8 cellular contexts compared by ENCODE assay signal in genomic region chr16:70715113-70715711, GRCh38. TPM values are rescaled to one million over a fixed set of nuclear protein-coding genes. Genes with fewer than 3 reads are reported as not detected.
A peak's percentile ranks its signal among the peaks of the same experiment; 100 is the strongest.
DNase-seq lines count a peak whose midpoint lies in the region; ATAC-seq and TF ChIP-seq lines count a peak whose summit lies in the region.

No MANE protein-coding gene starts in this region.

- peaks cover 7% of the 10 kb centered on the region for H3K36me3 Mint-ChIP-seq in activated naive CD8-positive, alpha-beta T cell treated with anti-CD3 and anti-CD28 coated beads, Interleukin-2, amount 50 U/mL, for 24 hours (ENCODE audit: low read depth)
- peaks cover 11% of the 10 kb centered on the region for H3K36me3 Mint-ChIP-seq in activated naive CD8-positive, alpha-beta T cell treated with anti-CD3 and anti-CD28 coated beads for 36 hours
- H3K36me3 Mint-ChIP-seq in type B pancreatic cell, result peaks cover 16% of the 10 kb centered on the region

- TF ChIP-seq POLR2A in breast epithelium (IDR thresholded peaks at IDR 0.05), result no peak

- no peaks in the 10 kb centered on the region for H3K27me3 ChIP-seq in breast epithelium

- no peak for DNase-seq in activated naive CD8-positive, alpha-beta T cell treated with anti-CD3 and anti-CD28 coated beads, Interleukin-2, amount 50 U/mL, for 24 hours
- DNase-seq in activated naive CD8-positive, alpha-beta T cell treated with anti-CD3 and anti-CD28 coated beads for 36 hours, result no peak
- DNase-seq in breast epithelium (ENCODE audit: low spot score in 2 of 2) (peak; percentile 84 to 91), left lobe of liver (ENCODE audit: low spot score) (peak; percentile 79), type B pancreatic cell (ENCODE audit: extremely low spot score, unreplicated experiment) (no peak), pons (ENCODE audit: low spot score) (no peak), UCSD-AML1 (lab: John Stamatoyannopoulos, UW; ENCODE audit: unreplicated experiment) (no peak)

- H3K4me3 ChIP-seq in breast epithelium, result peak overlapping the region in 2 of 3 donors; percentile 7 to 24

- peak overlapping the region; percentile 88 to 96 for H3K27ac ChIP-seq in breast epithelium

- H3K9me3 ChIP-seq in breast epithelium, result no peaks in the 10 kb centered on the region

- no peak overlapping the region for H3K4me3 Mint-ChIP-seq in activated naive CD8-positive, alpha-beta T cell treated with anti-CD3 and anti-CD28 coated beads, Interleukin-2, amount 50 U/mL, for 24 hours
- H3K4me3 Mint-ChIP-seq in activated naive CD8-positive, alpha-beta T cell treated with anti-CD3 and anti-CD28 coated beads for 36 hours, result no peak overlapping the region
- no peak overlapping the region for H3K4me3 Mint-ChIP-seq in type B pancreatic cell

- TF ChIP-seq CTCF in breast epithelium (IDR thresholded peaks at IDR 0.05), result peak in 1 of 3 donors; percentile 34
- no peak for TF ChIP-seq CTCF in type B pancreatic cell (conservative IDR thresholded peaks at IDR 0.05)

- H3K4me1 Mint-ChIP-seq in activated naive CD8-positive, alpha-beta T cell treated with anti-CD3 and anti-CD28 coated beads, Interleukin-2, amount 50 U/mL, for 24 hours, result no peaks in the 10 kb centered on the region
- H3K4me1 Mint-ChIP-seq in activated naive CD8-positive, alpha-beta T cell treated with anti-CD3 and anti-CD28 coated beads for 36 hours, result peaks cover 4% of the 10 kb centered on the region
- H3K4me1 Mint-ChIP-seq in type B pancreatic cell (ENCODE audit: unreplicated experiment), result peaks cover 41% of the 10 kb centered on the region

- no peaks in the 10 kb centered on the region for H3K9me3 Mint-ChIP-seq in activated naive CD8-positive, alpha-beta T cell treated with anti-CD3 and anti-CD28 coated beads, Interleukin-2, amount 50 U/mL, for 24 hours
- H3K9me3 Mint-ChIP-seq in activated naive CD8-positive, alpha-beta T cell treated with anti-CD3 and anti-CD28 coated beads for 36 hours, result no peaks in the 10 kb centered on the region
- H3K9me3 Mint-ChIP-seq in type B pancreatic cell, result no peaks in the 10 kb centered on the region

- intact Hi-C loops in breast epithelium (cut with DNase I; ENCODE audit: low total_unique reads), result no loop called here

- peak overlapping the region; percentile 18 for H3K27ac Mint-ChIP-seq in activated naive CD8-positive, alpha-beta T cell treated with anti-CD3 and anti-CD28 coated beads, Interleukin-2, amount 50 U/mL, for 24 hours
- no peak overlapping the region for H3K27ac Mint-ChIP-seq in activated naive CD8-positive, alpha-beta T cell treated with anti-CD3 and anti-CD28 coated beads for 36 hours
- H3K27ac Mint-ChIP-seq in type B pancreatic cell, result peak overlapping the region; percentile 31

- no peaks in the 10 kb centered on the region for H3K36me3 ChIP-seq in breast epithelium

- ATAC-seq in activated naive CD8-positive, alpha-beta T cell treated with anti-CD3 and anti-CD28 coated beads, Interleukin-2, amount 50 U/mL, for 24 hours, result no peak
- ATAC-seq in left lobe of liver (peak; percentile 56), HG02763 (IDR thresholded peaks at IDR 0.05; ENCODE audit: unreplicated experiment) (no peak)

- H3K4me1 ChIP-seq in breast epithelium, result peaks cover 13 to 24% of the 10 kb centered on the region in 2 donors

- H3K27me3 Mint-ChIP-seq in activated naive CD8-positive, alpha-beta T cell treated with anti-CD3 and anti-CD28 coated beads, Interleukin-2, amount 50 U/mL, for 24 hours, result no peaks in the 10 kb centered on the region
- no peaks in the 10 kb centered on the region for H3K27me3 Mint-ChIP-seq in activated naive CD8-positive, alpha-beta T cell treated with anti-CD3 and anti-CD28 coated beads for 36 hours
- H3K27me3 Mint-ChIP-seq in type B pancreatic cell, result no peaks in the 10 kb centered on the region

RNA-seq across cellular contexts. Expression of gene MTSS2, which starts 29.4 kb away (rescaled TPM):
- 1 to 10 TPM; 6.9 to 9.2 TPM for total RNA-seq in activated naive CD8-positive, alpha-beta T cell treated with anti-CD3 and anti-CD28 coated beads for 36 hours
- total RNA-seq in breast epithelium (10 to 100 TPM in 2 of 3 donors, 1 to 10 TPM in 1; 9.4 to 28.8 (median 22.8) TPM), left lobe of liver (58.1 TPM), type B pancreatic cell (ENCODE audit: low replicate concordance) (92.2 and 118 TPM in 2 replicates)

Comparison
In these comparisons a context has a peak if more than half of its experiments do, and no peak if none do; other contexts are left out.
1. DNase-seq: peak in breast epithelium (2 of 2) and left lobe of liver (single experiment); none in activated naive CD8-positive, alpha-beta T cell treated with anti-CD3 and anti-CD28 coated beads, Interleukin-2, amount 50 U/mL, for 24 hours (single experiment), activated naive CD8-positive, alpha-beta T cell treated with anti-CD3 and anti-CD28 coated beads for 36 hours (single experiment), type B pancreatic cell (single experiment), pons (single experiment) and UCSD-AML1 (single experiment).